ENCODE assay signal across 22 cellular contexts in genomic region chr21:31459457-31459856, GRCh38.
DNase-seq lines count a peak whose midpoint lies in the region; ATAC-seq and TF ChIP-seq lines count a peak whose summit lies in the region.
"Had no signal": no experiment of that assay in that cellular context is flagged by ENCODE, and none has a peak within 500 bp of the region (broad histone marks: within the 10 kb centered on the region; RNA-seq: fewer than 3 reads in every experiment).

No MANE protein-coding gene starts in this region.

- H3K36me3 Mint-ChIP-seq in MCF 10A (ENCODE audit: insufficient read depth, unreplicated experiment): no peaks in the 10 kb centered on the region

- no peaks in the 10 kb centered on the region for H3K9me3 ChIP-seq in breast epithelium
- H3K9me3 ChIP-seq in testis: no peaks in the 10 kb centered on the region
- H3K9me3 ChIP-seq: esophagus squamous epithelium, SJCRH30, stomach had no signal

- H3K4me3 ChIP-seq in breast epithelium: no peak overlapping the region
- H3K4me3 ChIP-seq in testis: no peak overlapping the region
- H3K4me3 ChIP-seq: esophagus squamous epithelium, SJCRH30, stomach had no signal

- DNase-seq in MCF 10A (ENCODE audit: unreplicated experiment) (peak; percentile 47), breast epithelium (ENCODE audit: low spot score in 2 of 2) (no peak), islet precursor cell (peak; percentile 71), testis (peak; percentile 36), left colon (no peak), COLO829 (ENCODE audit: low spot score) (no peak)
- DNase-seq in stimulated activated CD4-positive, alpha-beta T cell treated with anti-CD3 and anti-CD28 coated beads, Interleukin-2, amount 100 ng/mL, for 48 hours: no peak
- DNase-seq: ACHN; activated CD4-positive, alpha-beta T cell treated with anti-CD3 and anti-CD28 coated beads, Interleukin-2, amount 10 ng/mL, durations not matched to agents 24 days and 14 days; CD8-positive, alpha-beta memory T cell; EL; esophagus squamous epithelium; kidney; MM.1S; NCI-H1930; NCI-H446 treated with DMSO at 0.1 percent for 48 hours; right cardiac atrium; SJCRH30; stomach had no signal

- intact Hi-C loops in MCF 10A (cut with micrococcal nuclease): loop anchor here (2.0 to 5.0 kb wide), 3 partner anchors 113 to 262 kb away; no protein-coding TSS in a partner anchor
- intact Hi-C loops in breast epithelium (cut with DNase I; ENCODE audit: low total_unique reads): no loop called here
- intact Hi-C loops in testis (cut with DNase I; ENCODE audit: low total_unique reads): no loop called here
- intact Hi-C loops in left colon (cut with DNase I, micrococcal nuclease): no loop called here

- no peaks in the 10 kb centered on the region for H3K27me3 Mint-ChIP-seq in MCF 10A (ENCODE audit: insufficient read depth, unreplicated experiment)
- H3K27me3 Mint-ChIP-seq: activated naive CD4-positive, alpha-beta T cell treated with anti-CD3 and anti-CD28 coated beads, Interleukin-2, amount 50 U/mL, for 24 hours; brain had no signal

- no peaks in the 10 kb centered on the region for H3K27me3 ChIP-seq in breast epithelium
- no peaks in the 10 kb centered on the region for H3K27me3 ChIP-seq in testis
- H3K27me3 ChIP-seq: esophagus squamous epithelium, SJCRH30, stomach had no signal

- no peaks in the 10 kb centered on the region for H3K4me1 Mint-ChIP-seq in MCF 10A (ENCODE audit: insufficient read depth, unreplicated experiment)
- H3K4me1 Mint-ChIP-seq: brain had no signal

- 85 to 88% methylated on average over 3 of the region's 3 CpGs for WGBS in testis, 2 donors

- BruUV-seq in MCF 10A (replicated peaks; lab: Mats Ljungman, UMichigan): no TSS peak

- no peak for ATAC-seq in left colon
- ATAC-seq: right cardiac atrium had no signal

- CTCF ChIA-PET in MCF 10A (lab: Yijun Ruan, JAX): interaction anchor here (0.6 to 2.0 kb wide), 11 partner anchors 15 to 504 kb away, joined by 3 to 7 read pairs (median 4); no protein-coding TSS in a partner anchor

- H3K36me3 ChIP-seq in breast epithelium (no peaks in the 10 kb centered on the region), testis (ENCODE audit: low read depth, missing control alignments) (no peaks in the 10 kb centered on the region)
- H3K36me3 ChIP-seq: esophagus squamous epithelium, SJCRH30, stomach had no signal

- no peaks in the 10 kb centered on the region for H3K4me1 ChIP-seq in breast epithelium
- no peaks in the 10 kb centered on the region for H3K4me1 ChIP-seq in testis
- H3K4me1 ChIP-seq: esophagus squamous epithelium, SJCRH30, stomach had no signal

- POLR2A ChIA-PET in MCF 10A (lab: Yijun Ruan, JAX): no interaction called here

- TF ChIP-seq CTCF in MCF 10A (IDR thresholded peaks at IDR 0.05; ENCODE audit: unreplicated experiment) (peak; percentile 24), breast epithelium (IDR thresholded peaks at IDR 0.05) (no peak), VCaP (conservative IDR thresholded peaks at IDR 0.05) (peak; percentile 44), testis (IDR thresholded peaks at IDR 0.05) (no peak)

- H3K27ac ChIP-seq in breast epithelium: no peak overlapping the region
- no peak overlapping the region for H3K27ac ChIP-seq in VCaP
- H3K27ac ChIP-seq in testis: no peak overlapping the region
- H3K27ac ChIP-seq: esophagus squamous epithelium, SJCRH30, stomach had no signal

- H3K27ac Mint-ChIP-seq in MCF 10A (ENCODE audit: low read depth, unreplicated experiment): no peak overlapping the region
- H3K27ac Mint-ChIP-seq: activated CD4-positive, alpha-beta T cell treated with anti-CD3 and anti-CD28 coated beads, Interleukin-2, amount 10 ng/mL, durations not matched to agents 24 days and 14 days; activated naive CD4-positive, alpha-beta T cell treated with anti-CD3 and anti-CD28 coated beads, Interleukin-2, amount 50 U/mL, for 24 hours; brain; CD8-positive, alpha-beta memory T cell had no signal

- no peak for TF ChIP-seq POLR2A in breast epithelium (IDR thresholded peaks at IDR 0.05)
- TF ChIP-seq POLR2A in testis (IDR thresholded peaks at IDR 0.05): no peak

- no peak overlapping the region for H3K4me3 Mint-ChIP-seq in MCF 10A (ENCODE audit: unreplicated experiment)
- H3K4me3 Mint-ChIP-seq: activated CD4-positive, alpha-beta T cell treated with anti-CD3 and anti-CD28 coated beads, Interleukin-2, amount 10 ng/mL, durations not matched to agents 24 days and 14 days; activated naive CD4-positive, alpha-beta T cell treated with anti-CD3 and anti-CD28 coated beads, Interleukin-2, amount 50 U/mL, for 24 hours; brain had no signal

- H3K9me3 Mint-ChIP-seq in MCF 10A (ENCODE audit: unreplicated experiment): no peaks in the 10 kb centered on the region
- H3K9me3 Mint-ChIP-seq: activated CD4-positive, alpha-beta T cell treated with anti-CD3 and anti-CD28 coated beads, Interleukin-2, amount 10 ng/mL, durations not matched to agents 24 days and 14 days; activated naive CD4-positive, alpha-beta T cell treated with anti-CD3 and anti-CD28 coated beads, Interleukin-2, amount 50 U/mL, for 24 hours had no signal

Comparison
In these comparisons a context has a peak if more than half of its experiments do, and no peak if none do; other contexts are left out.
1. DNase-seq: peak in MCF 10A (single experiment), islet precursor cell (single experiment) and testis (single experiment); none in breast epithelium (0 of 2), stimulated activated CD4-positive, alpha-beta T cell treated with anti-CD3 and anti-CD28 coated beads, Interleukin-2, amount 100 ng/mL, for 48 hours (0 of 2), left colon (0 of 2) and COLO829 (single experiment).
2. CTCF ChIP-seq: peak in MCF 10A (single experiment) and VCaP (single experiment); none in breast epithelium (0 of 3) and testis (0 of 3).